25 cellular contexts compared by ENCODE assay signal in genomic region chr11:134110252-134110651, GRCh38. TPM values are rescaled to one million over a fixed set of nuclear protein-coding genes. Genes with fewer than 3 reads are reported as not detected.
DNase-seq lines count a peak whose midpoint lies in the region; ATAC-seq, FAIRE-seq and TF ChIP-seq lines count a peak whose summit lies in the region.
"Had no signal": no experiment of that assay in that cellular context is flagged by ENCODE, and none has a peak within 500 bp of the region (broad histone marks: within the 10 kb centered on the region; RNA-seq: fewer than 3 reads in every experiment).

No MANE protein-coding gene starts in this region.

- peak overlapping the region; percentile 43 for H3K27ac Mint-ChIP-seq in glutamatergic neuron (ENCODE audit: unreplicated experiment)
- no peak overlapping the region for H3K27ac Mint-ChIP-seq in activated T-helper 17 cell treated with anti-CD3 and anti-CD28 coated beads, Interleukin-2, amount 50 U/mL, for 72 hours
- H3K27ac Mint-ChIP-seq: CD14-positive monocyte; CD4-positive, alpha-beta T cell; CD8-positive, alpha-beta memory T cell had no signal

- in situ Hi-C loops in HepG2 (cut with HindIII; ENCODE audit: extremely low pct_ligation_motif_present, low pct_unique_long_range_greater_than_20kb) (no loop called here), K562 (cut with MboI) (no loop called here)

- no peaks in the 10 kb centered on the region for H3K9me3 ChIP-seq in HepG2 (ENCODE audit: low read length)
- H3K9me3 ChIP-seq in right lobe of liver = no peaks in the 10 kb centered on the region
- H3K9me3 ChIP-seq in K562 (replicated peaks; ENCODE audit: control insufficient read depth, insufficient read depth, low read depth, low read length) = no peaks in the 10 kb centered on the region
- H3K9me3 ChIP-seq in mucosa of descending colon = peaks cover 4% of the 10 kb centered on the region

- H3K27ac ChIP-seq in HepG2 (ENCODE audit: extremely low read length, insufficient read depth, low read length) (no peak overlapping the region), right lobe of liver (no peak overlapping the region), K562 (ENCODE audit: extremely low read depth, low read depth, low read length) (no peak overlapping the region)
- H3K27ac ChIP-seq: 22Rv1; BLaER1 treated with 17β-estradiol and CSF1 and Interleukin-3, amounts not matched to agents 10 nM and 100 nM; GM23248 had no signal

- H3K4me3 ChIP-seq in HepG2 (replicated peaks in 1 of 3; ENCODE audit: insufficient read depth in 1 of 3, low read depth in 2 of 3, low read length in 3 of 3) (no peak overlapping the region), right lobe of liver (no peak overlapping the region), K562 (no peak overlapping the region), mucosa of descending colon (no peak overlapping the region)
- H3K4me3 ChIP-seq: BLaER1 treated with 17β-estradiol and CSF1 and Interleukin-3, amounts not matched to agents 10 nM and 100 nM; GM23248 had no signal

- TF ChIP-seq POLR2A in HepG2 (IDR thresholded peaks at IDR 0.05; ENCODE audit: insufficient read depth in 1 of 2, low read depth in 2 of 2, low read length in 2 of 2) (no peak), right lobe of liver (IDR thresholded peaks at IDR 0.05) (no peak), K562 (conservative IDR thresholded peaks at IDR 0.05) (no peak)

- H3K4me1 ChIP-seq in HepG2 (ENCODE audit: insufficient read depth, low read length) (no peaks in the 10 kb centered on the region), right lobe of liver (no peaks in the 10 kb centered on the region), K562 (replicated peaks in 1 of 2; ENCODE audit: control insufficient read depth in 2 of 2, insufficient read depth in 2 of 2, low read length in 2 of 2) (no peaks in the 10 kb centered on the region), mucosa of descending colon (ENCODE audit: low read depth) (no peaks in the 10 kb centered on the region)
- H3K4me1 ChIP-seq: BE2C; BLaER1 treated with 17β-estradiol and CSF1 and Interleukin-3, amounts not matched to agents 10 nM and 100 nM had no signal

- POLR2A ChIA-PET in HepG2 (lab: Yijun Ruan, JAX) = no interaction called here
- POLR2A ChIA-PET in K562 (lab: Yijun Ruan, JAX) = no interaction called here

- intact Hi-C loops in HepG2 (cut with micrococcal nuclease; ENCODE audit: unreplicated experiment) = no loop called here
- intact Hi-C loops in right lobe of liver (cut with DNase I) = no loop called here
- intact Hi-C loops in K562 (cut with micrococcal nuclease) = no loop called here
- intact Hi-C loops in mucosa of descending colon (cut with DNase I, micrococcal nuclease) = no loop called here

- H3K4me3 Mint-ChIP-seq in glutamatergic neuron (ENCODE audit: unreplicated experiment) = peak overlapping the region; percentile 32
- H3K4me3 Mint-ChIP-seq in activated T-helper 17 cell treated with anti-CD3 and anti-CD28 coated beads, Interleukin-2, amount 50 U/mL, for 72 hours = no peak overlapping the region
- H3K4me3 Mint-ChIP-seq: CD14-positive monocyte; CD4-positive, alpha-beta T cell; CD8-positive, alpha-beta memory T cell had no signal

- TF ChIP-seq EP300 in HepG2 (IDR thresholded peaks at IDR 0.05; ENCODE audit: low read depth in 2 of 2, low read length in 2 of 2) = no peak
- TF ChIP-seq EP300 in HepG2 (CRISPR knock-in tag; IDR thresholded peaks at IDR 0.05; ENCODE audit: borderline replicate concordance) = no peak
- TF ChIP-seq EP300 in K562 (IDR thresholded peaks at IDR 0.05; ENCODE audit: low read length) = no peak

- no peaks in the 10 kb centered on the region for H4K20me1 ChIP-seq in HepG2 (ENCODE audit: insufficient read depth, low read length)
- no peaks in the 10 kb centered on the region for H4K20me1 ChIP-seq in K562 (replicated peaks; ENCODE audit: control insufficient read depth, insufficient read depth, low read length)
- H4K20me1 ChIP-seq: BLaER1 treated with 17β-estradiol and CSF1 and Interleukin-3, amounts not matched to agents 10 nM and 100 nM had no signal

- ATAC-seq in HepG2 = no peak
- ATAC-seq in right lobe of liver = no peak
- ATAC-seq in K562 = no peak
- ATAC-seq in activated T-helper 17 cell treated with anti-CD3 and anti-CD28 coated beads, Interleukin-2, amount 50 U/mL, for 72 hours (replicated peaks) = no peak
- no peak for ATAC-seq in mucosa of descending colon

- no peak overlapping the region for H3K9ac ChIP-seq in HepG2 (ENCODE audit: insufficient read depth, low read depth, low read length)
- no peak overlapping the region for H3K9ac ChIP-seq in K562 (ENCODE audit: insufficient read depth in 1 of 2, low read depth in 2 of 2, low read length in 2 of 2)
- H3K9ac ChIP-seq: BLaER1 treated with 17β-estradiol and CSF1 and Interleukin-3, amounts not matched to agents 10 nM and 100 nM; GM23248 had no signal

- BruUV-seq in HepG2 (replicated peaks; lab: Mats Ljungman, UMichigan) (no TSS peak), K562 (replicated peaks; lab: Mats Ljungman, UMichigan) (no TSS peak)

- TF ChIP-seq RAD21 in HepG2 (CRISPR knock-in tag; IDR thresholded peaks at IDR 0.05) = no peak
- no peak for TF ChIP-seq RAD21 in K562 (CRISPR knock-in tag; conservative IDR thresholded peaks at IDR 0.05 in 1 of 2, IDR thresholded peaks at IDR 0.05 in 1 of 2)

- H3K27me3 ChIP-seq in HepG2 (ENCODE audit: control insufficient read depth in 1 of 2, insufficient read depth in 2 of 2, low read length in 2 of 2) (no peaks in the 10 kb centered on the region), right lobe of liver (no peaks in the 10 kb centered on the region), K562 (ENCODE audit: control insufficient read depth in 2 of 2, insufficient read depth in 2 of 2, low read length in 2 of 2) (no peaks in the 10 kb centered on the region)
- H3K27me3 ChIP-seq: BE2C; BLaER1 treated with 17β-estradiol and CSF1 and Interleukin-3, amounts not matched to agents 10 nM and 100 nM had no signal

- peaks cover 4% of the 10 kb centered on the region for H3K4me1 Mint-ChIP-seq in glutamatergic neuron (ENCODE audit: low read depth, unreplicated experiment)
- no peaks in the 10 kb centered on the region for H3K4me1 Mint-ChIP-seq in activated T-helper 17 cell treated with anti-CD3 and anti-CD28 coated beads, Interleukin-2, amount 50 U/mL, for 72 hours
- H3K4me1 Mint-ChIP-seq: CD14-positive monocyte; CD8-positive, alpha-beta memory T cell had no signal

- FAIRE-seq in HepG2 (lab: Jason Lieb, UNC) (no peak), K562 (lab: Jason Lieb, UNC) (no peak)
- FAIRE-seq: A204.1, D721Med, GM18507, H1 had no signal

- TF ChIP-seq CTCF in HepG2 (CRISPR knock-in tag; IDR thresholded peaks at IDR 0.05) = no peak
- TF ChIP-seq CTCF in right lobe of liver (IDR thresholded peaks at IDR 0.05) = no peak
- TF ChIP-seq CTCF in K562 (IDR thresholded peaks at IDR 0.05 in 2 of 3, conservative IDR thresholded peaks at IDR 0.05 in 1 of 3; ENCODE audit: insufficient read depth in 2 of 3, low read depth in 1 of 3, low read length in 3 of 3) = no peak
- TF ChIP-seq CTCF in glutamatergic neuron (IDR thresholded peaks at IDR 0.05; ENCODE audit: partially characterized antibody, unreplicated experiment) = no peak
- TF ChIP-seq CTCF in mucosa of descending colon (IDR thresholded peaks at IDR 0.05) = no peak

- CTCF ChIA-PET in HepG2 (lab: Yijun Ruan, JAX; ENCODE audit: low intra/inter-chr PET ratio, low total read pairs) (no interaction called here), K562 (lab: Yijun Ruan, JAX; ENCODE audit: low intra/inter-chr PET ratio) (no interaction called here)

- H3K79me2 ChIP-seq in HepG2 (ENCODE audit: insufficient read depth, low read length) (no peaks in the 10 kb centered on the region), K562 (ENCODE audit: control insufficient read depth, insufficient read depth, low read length) (no peaks in the 10 kb centered on the region)

- H3K27me3 Mint-ChIP-seq in glutamatergic neuron (ENCODE audit: unreplicated experiment) = peaks cover 5% of the 10 kb centered on the region
- H3K27me3 Mint-ChIP-seq in activated T-helper 17 cell treated with anti-CD3 and anti-CD28 coated beads, Interleukin-2, amount 50 U/mL, for 72 hours = no peaks in the 10 kb centered on the region
- H3K27me3 Mint-ChIP-seq: CD4-positive, alpha-beta T cell had no signal

- no peak for DNase-seq in HepG2 (ENCODE audit: low spot score)
- no peak for DNase-seq in right lobe of liver
- no peak for DNase-seq in K562 (ENCODE audit: extremely low read depth in 1 of 4, low spot score in 3 of 4)
- DNase-seq in glutamatergic neuron = no peak
- no peak for DNase-seq in mucosa of descending colon
- DNase-seq: ACHN; AML-193; BE2C; CD4-positive, alpha-beta T cell; CD8-positive, alpha-beta memory T cell; DMS 273 treated with DMSO at 0.1 percent for 48 hours; DMS79; EL; GDM1; GM23248; H7; HCEC 1CT had no signal

- H3K9me3 Mint-ChIP-seq in glutamatergic neuron (ENCODE audit: unreplicated experiment) = peaks cover 15% of the 10 kb centered on the region
- peaks cover 4% of the 10 kb centered on the region for H3K9me3 Mint-ChIP-seq in activated T-helper 17 cell treated with anti-CD3 and anti-CD28 coated beads, Interleukin-2, amount 50 U/mL, for 72 hours

- WGBS in HepG2 (ENCODE audit: low lambda C conversion rate) = 30% methylated on average over 1 of the region's 1 CpG
- 79% methylated on average over 1 of the region's 1 CpG for WGBS in right lobe of liver (ENCODE audit: insufficient coverage, low coverage, low lambda C conversion rate, missing lambda C conversion rate)
- 0% methylated on average over 1 of the region's 1 CpG for WGBS in K562 (ENCODE audit: insufficient coverage, low coverage, missing lambda C conversion rate)

- H3K36me3 ChIP-seq in HepG2 (replicated peaks in 1 of 2; ENCODE audit: control insufficient read depth in 1 of 2, insufficient read depth in 2 of 2, low read length in 2 of 2) (no peaks in the 10 kb centered on the region), right lobe of liver (no peaks in the 10 kb centered on the region), K562 (ENCODE audit: control insufficient read depth, insufficient read depth, low read length) (no peaks in the 10 kb centered on the region), mucosa of descending colon (ENCODE audit: low read depth) (no peaks in the 10 kb centered on the region)

- H3K4me2 ChIP-seq in HepG2 (ENCODE audit: low read depth, low read length) = no peak overlapping the region
- H3K4me2 ChIP-seq in K562 (ENCODE audit: insufficient read depth, low read length) = no peak overlapping the region
- H3K4me2 ChIP-seq: BLaER1 treated with 17β-estradiol and CSF1 and Interleukin-3, amounts not matched to agents 10 nM and 100 nM had no signal

- no peaks in the 10 kb centered on the region for H3K9me1 ChIP-seq in K562 (ENCODE audit: control insufficient read depth, insufficient read depth, low read length)

- peaks cover 24% of the 10 kb centered on the region for H3K36me3 Mint-ChIP-seq in glutamatergic neuron (ENCODE audit: unreplicated experiment)
- H3K36me3 Mint-ChIP-seq in activated T-helper 17 cell treated with anti-CD3 and anti-CD28 coated beads, Interleukin-2, amount 50 U/mL, for 72 hours (ENCODE audit: low read depth) = peaks cover 10% of the 10 kb centered on the region
- H3K36me3 Mint-ChIP-seq: CD14-positive monocyte had no signal

- no peak overlapping the region for H2AFZ ChIP-seq in HepG2 (ENCODE audit: low read length)
- H2AFZ ChIP-seq in K562 (ENCODE audit: low read depth, low read length) = no peak overlapping the region
- H2AFZ ChIP-seq: GM23248 had no signal

RNA-seq across cellular contexts. Expression of gene JAM3, which starts 41.4 kb away (rescaled TPM):
- total RNA-seq in HepG2 (2016; rRNA removed; fragmentation: Illumina TruSeq; extraction: Trizol) (2.0 and 2.8 TPM in 2 replicates), right lobe of liver (1 to 10 TPM in 5 of 6 experiments, under 1 TPM in 1; 0.86 to 2.5 (median 1.6) TPM), K562 (2014; rRNA removed) (0.36 and 0.53 TPM in 2 replicates), K562 (2014; rRNA removed; fragmentation: Illumina TruSeq; extraction: Trizol) (0.44 and 0.48 TPM in 2 replicates), K562 (2015; rRNA removed; fragmentation: Illumina TruSeq; extraction: Trizol) (0.19 and 0.22 TPM in 2 replicates), K562 (2021) (0.40 and 1.1 TPM in 2 replicates), glutamatergic neuron (ENCODE audit: unreplicated experiment) (101 TPM), mucosa of descending colon (10 to 100 TPM in 1 of 3 donors, 1 to 10 TPM in 2; 5.4 to 62.7 (median 5.5) TPM)
- 0.20 and 0.26 TPM in 2 replicates for total RNA-seq in HepG2 (2016; cell fraction: cytosol; rRNA removed; fragmentation: Illumina TruSeq; extraction: Trizol; ENCODE audit: low read depth)
- total RNA-seq in HepG2 (2016; cell fraction: insoluble cytoplasmic fraction; rRNA removed; fragmentation: Illumina TruSeq; extraction: Trizol) = 1.3 and 2.8 TPM in 2 replicates
- 0.87 and 0.96 TPM in 2 replicates for total RNA-seq in HepG2 (2016; cell fraction: membrane; rRNA removed; fragmentation: Illumina TruSeq; extraction: Trizol)
- total RNA-seq in HepG2 (2016; cell fraction: nucleus; rRNA removed; fragmentation: Illumina TruSeq; extraction: Trizol) = 2.9 and 3.8 TPM in 2 replicates
- polyA plus RNA-seq in HepG2 (2011; rRNA removed) (0.71 and 0.98 TPM in 2 replicates), K562 (2011; rRNA removed) (0.07 and 0.42 TPM in 2 replicates), K562 (2014; fragmentation: Illumina TruSeq; extraction: Trizol) (0.30 and 0.47 TPM in 2 replicates), K562 (2014; fragmentation: Nextera tagmentation; extraction: Ambion mirVana) (under 1 TPM; 0.72 to 0.76 TPM), K562 (2014; rRNA removed) (0.36 and 0.37 TPM in 2 replicates)
- polyA plus RNA-seq in HepG2 (2011; cell fraction: cytosol; rRNA removed) = 0.83 and 1.1 TPM in 2 replicates
- polyA plus RNA-seq in HepG2 (2011; cell fraction: nucleus; rRNA removed) = 1.2 and 1.7 TPM in 2 replicates
- polyA plus RNA-seq in HepG2 (2012) = 0.97 and 1.0 TPM in 2 replicates
- polyA plus RNA-seq in HepG2 (2016; cell fraction: cytosol; fragmentation: Illumina TruSeq; extraction: Trizol; ENCODE audit: low read depth) = 0.15 TPM in 2 replicates
- polyA plus RNA-seq in HepG2 (2016; cell fraction: insoluble cytoplasmic fraction; fragmentation: Illumina TruSeq; extraction: Trizol; ENCODE audit: low read depth) = 1.6 and 1.7 TPM in 2 replicates
- polyA plus RNA-seq in HepG2 (2016; cell fraction: membrane; fragmentation: Illumina TruSeq; extraction: Trizol; ENCODE audit: low read depth) = 0.31 and 0.49 TPM in 2 replicates
- polyA plus RNA-seq in HepG2 (2016; cell fraction: nucleus; fragmentation: Illumina TruSeq; extraction: Trizol; ENCODE audit: insufficient read depth, low read depth) = 5.8 and 6.6 TPM in 2 replicates
- polyA minus RNA-seq in HepG2 (2011; rRNA and poly(A)+ RNA removed; ENCODE audit: low replicate concordance) = 1.6 TPM in 1 of 2 replicates, not detected in the other
- 1.1 and 1.2 TPM in 2 replicates for polyA minus RNA-seq in HepG2 (2011; cell fraction: cytosol; rRNA and poly(A)+ RNA removed)
- polyA minus RNA-seq in HepG2 (2011; cell fraction: nucleus; rRNA and poly(A)+ RNA removed) = 0.37 and 0.39 TPM in 2 replicates
- 1.5 and 2.0 TPM in 2 replicates for total RNA-seq in K562 (2011; cell fraction: chromatin; rRNA removed; ENCODE audit: low replicate concordance)
- 1.3 TPM in 2 replicates for total RNA-seq in K562 (2011; cell fraction: nucleolus; rRNA removed)
- 2.2 and 2.3 TPM in 2 replicates for total RNA-seq in K562 (2011; cell fraction: nucleoplasm; rRNA removed)
- polyA plus RNA-seq in K562 (2011; cell fraction: cytosol; rRNA removed) = 0.07 and 0.52 TPM in 2 replicates
- 0.15 and 0.82 TPM in 2 replicates for polyA plus RNA-seq in K562 (2011; cell fraction: nucleus; rRNA removed)
- polyA plus RNA-seq in K562 (2012) = 0.71 and 0.79 TPM in 2 replicates
- polyA minus RNA-seq in K562 (2011; rRNA and poly(A)+ RNA removed) = 1.0 TPM in 1 of 2 replicates, not detected in the other
- polyA minus RNA-seq in K562 (2011; cell fraction: cytosol; rRNA and poly(A)+ RNA removed) = 0.48 TPM in 1 of 2 replicates, not detected in the other
- 0.40 TPM in 1 of 2 replicates, not detected in the other for polyA minus RNA-seq in K562 (2011; cell fraction: nucleus; rRNA and poly(A)+ RNA removed)
- total RNA-seq in activated T-helper 17 cell treated with anti-CD3 and anti-CD28 coated beads, Interleukin-2, amount 50 U/mL, for 72 hours = 10 to 100 TPM in 1 of 2 donors, 1 to 10 TPM in 1; 7.6 to 26.2 TPM

Comparison
In these comparisons a context has a peak if more than half of its experiments do, and no peak if none do; other contexts are left out.
1. Of the 241 proteins assayed by ChIP-seq in both HepG2 and K562: peak only in HepG2: MAFF and MAFK; only in K562: none; in both: none; in neither: 239.